ENCODE assay signal across 8 cellular contexts in the genomic region with DNA sequence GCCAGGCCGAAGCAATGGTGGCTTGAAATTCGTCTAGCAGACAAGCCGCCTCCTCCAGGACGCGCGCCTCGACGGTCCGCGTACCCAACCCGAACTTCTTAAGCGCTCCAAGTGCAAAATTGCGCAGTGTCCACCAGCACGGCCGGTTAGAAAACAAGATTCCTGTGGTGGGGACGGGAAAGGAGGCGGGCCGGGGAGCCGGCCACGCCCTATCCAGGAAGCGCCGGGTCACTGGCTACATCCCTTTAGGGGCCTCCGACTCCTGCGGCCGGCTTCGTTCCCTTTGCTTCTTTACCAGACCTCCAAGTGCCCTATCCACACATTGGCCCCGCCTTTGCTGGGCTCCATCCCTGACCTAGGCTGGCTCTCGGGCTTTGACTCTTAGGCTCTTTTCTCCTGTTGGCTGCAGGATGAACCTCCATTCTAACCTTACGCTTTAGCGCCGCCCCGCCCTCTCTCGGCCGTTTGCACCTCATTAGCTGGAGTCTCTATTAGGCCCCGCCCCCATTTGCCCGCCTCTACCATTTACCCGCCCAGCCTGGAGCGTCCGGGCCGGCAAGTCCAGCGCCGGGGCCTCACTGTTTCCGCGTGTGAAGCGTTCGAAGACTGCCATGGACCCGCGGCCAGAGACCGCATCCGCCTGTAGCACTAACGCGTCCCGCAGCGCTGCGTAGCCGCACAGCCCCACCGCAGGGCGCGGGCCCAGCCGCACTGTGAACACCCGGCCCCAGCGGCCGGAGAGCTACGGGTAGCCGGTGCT. TPM values are rescaled to one million over a fixed set of nuclear protein-coding genes. Genes with fewer than 3 reads are reported as not detected.
DNase-seq lines count a peak whose midpoint lies in the region; ATAC-seq, FAIRE-seq and TF ChIP-seq lines count a peak whose summit lies in the region.
"Not testable (repeated sequence)": the region's sequence is repeated elsewhere in the genome, so short reads cannot be mapped to it uniquely, and the experiment has no call there.

No MANE protein-coding gene starts in this region.

- not testable (repeated sequence) for TF ChIP-seq CTCF in omental fat pad (IDR thresholded peaks at IDR 0.05)

- not testable (repeated sequence) for TF ChIP-seq POLR2A in GM12891 (IDR thresholded peaks at IDR 0.05; ENCODE audit: low read depth, low read length)

- not testable (repeated sequence) for DNase-seq in GM12891 (ENCODE audit: insufficient read length, low spot score); omental fat pad (ENCODE audit: low spot score)
- DNase-seq in NCI-H748 (lab: John Stamatoyannopoulos, UW; ENCODE audit: unreplicated experiment) = peak; percentile 85
- peak; percentile 38 for DNase-seq in activated CD4-positive, alpha-beta T cell treated with anti-CD3 and anti-CD28 coated beads, Interleukin-2, amount 50 U/mL, for 1 hour
- peak; percentile 62 for DNase-seq in cerebellum (ENCODE audit: low spot score)
- DNase-seq in hypothalamus (lab: John Stamatoyannopoulos, UW) = peak in 45 of 51 donors; percentile 33 to 90 (median 70)
- DNase-seq in ureter (ENCODE audit: low spot score) = peak; percentile 87

- peak; percentile 70 for FAIRE-seq in GM12891 (lab: Jason Lieb, UNC)

- ATAC-seq in HG02981 (IDR thresholded peaks at IDR 0.05; ENCODE audit: unreplicated experiment) = peak; percentile 63
- peak; percentile 81 for ATAC-seq in omental fat pad (ENCODE audit: low FRiP score)

RNA-seq across cellular contexts. Expression of gene EGLN2, which starts 11.8 kb away (rescaled TPM):
- 51.5 TPM for polyA plus RNA-seq in GM12891 (2012; ENCODE audit: low read depth, missing spikeins)
- total RNA-seq in cerebellum = 51.3 TPM
- 100 to 1,000 TPM in 2 of 4 donors, 10 to 100 TPM in 2; 91.6 to 107 (median 101) TPM for total RNA-seq in omental fat pad
- 79.3 TPM for total RNA-seq in ureter

RNA-seq across cellular contexts. Expression of gene RAB4B, which starts 32.8 kb away (rescaled TPM):
- polyA plus RNA-seq in GM12891 (2012; ENCODE audit: low read depth, missing spikeins) = 38.8 TPM
- total RNA-seq in cerebellum (4.5 TPM), omental fat pad (10 to 100 TPM; 20.0 to 37.0 (median 21.7) TPM), ureter (45.3 TPM)

RNA-seq across cellular contexts. Expression of gene MIA, which starts 35.5 kb away (rescaled TPM):
- polyA plus RNA-seq in GM12891 (2012; ENCODE audit: low read depth, missing spikeins) = 1.9 TPM
- total RNA-seq in cerebellum = 2.5 TPM
- not detected for total RNA-seq in omental fat pad
- total RNA-seq in ureter = not detected

RNA-seq across cellular contexts. Expression of gene CYP2A6, which starts 39.4 kb away (rescaled TPM):
- polyA plus RNA-seq in GM12891 (2012; ENCODE audit: low read depth, missing spikeins) = not detected
- total RNA-seq in cerebellum = not detected
- total RNA-seq in omental fat pad = under 1 TPM in 1 of 4 donors, not detected in 3; 0.36 TPM
- not detected for total RNA-seq in ureter

RNA-seq across cellular contexts. Expression of gene SNRPA, which starts 59.8 kb away (rescaled TPM):
- polyA plus RNA-seq in GM12891 (2012; ENCODE audit: low read depth, missing spikeins) = 103 TPM
- 34.3 TPM for total RNA-seq in cerebellum
- total RNA-seq in omental fat pad = 10 to 100 TPM; 34.8 to 46.8 (median 41.0) TPM
- 74.0 TPM for total RNA-seq in ureter
